Comparison of ENCODE assay signal across 5 cellular contexts in the genomic region with DNA sequence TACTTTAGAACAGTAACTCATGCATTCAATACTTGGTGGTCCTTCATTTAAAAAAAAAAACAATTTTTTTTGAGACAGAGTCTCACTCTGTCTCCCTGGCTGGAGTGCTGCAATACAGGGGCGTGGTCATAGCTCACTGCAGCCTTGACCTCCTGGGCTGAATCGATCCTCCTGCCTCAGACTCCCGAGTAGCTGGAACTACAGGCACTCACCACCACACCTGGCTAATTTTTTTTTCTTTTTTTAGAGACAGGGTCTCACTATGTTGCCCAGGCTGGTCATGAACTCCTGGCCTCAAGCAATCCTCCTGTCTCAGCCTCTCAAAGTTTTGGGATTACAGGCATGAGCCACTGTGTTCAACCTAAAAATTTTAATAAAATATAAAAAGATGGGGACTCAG. TPM values are rescaled to one million over a fixed set of nuclear protein-coding genes. Genes with fewer than 3 reads are reported as not detected.
"Had no signal": no experiment of that assay in that cellular context is flagged by ENCODE, and none has a peak within 500 bp of the region (broad histone marks: within the 10 kb centered on the region; RNA-seq: fewer than 3 reads in every experiment).

No MANE protein-coding gene starts in this region.

RNA-seq across cellular contexts. Expression of a gene that starts 14.1 kb away (rescaled TPM):
- total RNA-seq: epithelial cell of proximal tubule, fibroblast of lung, fibroblast of villous mesenchyme, foreskin keratinocyte, frontal cortex had no signal
- polyA plus RNA-seq: fibroblast of lung, foreskin keratinocyte had no signal
